In the genomic region with DNA sequence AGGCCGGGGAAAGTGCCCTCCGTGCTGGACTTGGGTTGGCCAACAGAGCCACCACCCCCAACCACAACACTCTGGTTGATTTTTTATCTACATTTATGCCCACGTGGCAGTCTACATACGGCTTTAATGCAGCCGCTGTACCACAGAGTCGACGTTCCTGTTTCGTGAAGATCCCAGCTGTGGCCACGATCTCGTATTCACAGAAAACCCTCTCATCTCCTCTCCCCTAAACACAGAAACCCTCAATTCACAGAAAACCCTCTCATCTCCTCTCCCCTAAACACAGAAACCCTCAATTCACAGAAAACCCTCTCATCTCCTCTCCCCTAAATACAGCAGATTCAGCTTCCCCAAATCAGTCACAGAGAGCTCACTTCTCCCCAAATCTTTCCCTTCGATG, we compare ENCODE assay signal across 6 cellular contexts. TPM values are rescaled to one million over a fixed set of nuclear protein-coding genes. Genes with fewer than 3 reads are reported as not detected.
"Had no signal": no experiment of that assay in that cellular context is flagged by ENCODE, and none has a peak within 500 bp of the region (broad histone marks: within the 10 kb centered on the region; RNA-seq: fewer than 3 reads in every experiment).

No MANE protein-coding gene starts in this region.

RNA-seq across cellular contexts. Expression of a gene that starts 3.8 kb away (rescaled TPM):
- total RNA-seq: MCF 10A, NCI-H460, PC-9, Right ventricle myocardium inferior, RPMI7951, SJCRH30 had no signal

RNA-seq across cellular contexts. Expression of a gene that starts 27.6 kb away (rescaled TPM):
- total RNA-seq: MCF 10A, NCI-H460, PC-9, Right ventricle myocardium inferior, RPMI7951, SJCRH30 had no signal
